Comparison of ENCODE assay signal across 8 cellular contexts in the genomic region with DNA sequence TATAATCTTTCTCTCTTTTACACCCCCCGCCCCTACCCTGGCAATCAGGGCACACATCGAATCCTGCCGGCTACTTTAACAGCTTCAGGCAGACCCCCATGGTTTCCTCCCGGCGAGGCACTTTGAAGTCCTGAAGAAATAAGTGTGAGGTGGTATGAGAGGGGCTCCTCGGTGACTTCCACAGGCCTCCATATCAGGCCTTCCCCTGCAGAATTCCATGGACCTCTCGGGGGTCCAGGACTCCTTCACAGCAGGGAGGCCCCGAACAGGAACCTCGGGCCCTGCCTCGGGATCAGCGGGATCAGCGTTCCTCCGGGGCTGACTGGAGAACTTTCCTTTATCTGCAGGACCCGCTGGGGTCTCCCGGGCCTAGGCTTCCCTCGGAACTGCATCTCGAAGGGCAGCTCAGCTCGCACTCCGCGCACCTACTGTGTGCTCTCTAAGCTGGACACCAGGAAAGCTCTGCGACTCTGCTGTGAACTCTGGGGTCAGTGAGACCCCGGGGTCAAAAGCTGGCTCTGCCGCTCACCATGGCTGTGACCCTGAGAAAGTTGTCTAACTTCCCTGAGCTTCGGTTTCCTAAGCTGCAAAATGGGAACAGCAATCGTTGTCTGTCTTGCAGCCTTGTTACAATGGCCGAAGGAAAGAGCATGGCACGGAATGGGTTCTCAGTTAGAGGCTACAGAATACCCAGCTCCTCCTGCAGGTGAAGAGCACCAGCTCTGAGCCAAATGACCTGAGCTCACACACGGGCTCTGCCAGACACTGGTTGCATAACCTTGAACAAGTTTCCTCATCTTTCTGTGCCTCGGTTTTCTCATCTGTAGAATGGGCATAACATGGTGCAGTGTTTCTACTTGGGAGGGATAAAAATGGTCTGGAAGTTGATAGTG.
DNase-seq lines count a peak whose midpoint lies in the region; ATAC-seq and TF ChIP-seq lines count a peak whose summit lies in the region.

No MANE protein-coding gene starts in this region.

- H3K36me3 ChIP-seq in heart left ventricle: no peaks in the 10 kb centered on the region
- H3K36me3 ChIP-seq in transverse colon: no peaks in the 10 kb centered on the region

- H3K27me3 ChIP-seq in heart left ventricle: no peaks in the 10 kb centered on the region
- H3K27me3 ChIP-seq in transverse colon: no peaks in the 10 kb centered on the region

- TF ChIP-seq POLR2A in heart left ventricle (IDR thresholded peaks at IDR 0.05) (no peak), transverse colon (IDR thresholded peaks at IDR 0.05) (no peak)

- H3K36me3 Mint-ChIP-seq in natural killer cell treated with Interleukin-12 subunit alpha and Interleukin-12 subunit beta and Interleukin-15 and Interleukin-18, amount 100 ng/mL, for 72 hours: no peaks in the 10 kb centered on the region

- peaks cover 25 to 35% of the 10 kb centered on the region in 2 donors for H3K4me1 Mint-ChIP-seq in natural killer cell treated with Interleukin-12 subunit alpha and Interleukin-12 subunit beta and Interleukin-15 and Interleukin-18, amount 100 ng/mL, for 72 hours (ENCODE audit: low read depth in 2 of 2)

- peak overlapping the region in 10 of 12 donors; percentile 6 to 69 (median 46) for H3K27ac ChIP-seq in heart left ventricle
- H3K27ac ChIP-seq in coronary artery: no peak overlapping the region
- H3K27ac ChIP-seq in transverse colon: peak overlapping the region; percentile 56 to 84 (median 78)

- H3K9me3 Mint-ChIP-seq in natural killer cell treated with Interleukin-12 subunit alpha and Interleukin-12 subunit beta and Interleukin-15 and Interleukin-18, amount 100 ng/mL, for 72 hours: no peaks in the 10 kb centered on the region

- peak overlapping the region in 1 of 2 donors; percentile 36 for H3K27ac Mint-ChIP-seq in natural killer cell treated with Interleukin-12 subunit alpha and Interleukin-12 subunit beta and Interleukin-15 and Interleukin-18, amount 100 ng/mL, for 72 hours

- TF ChIP-seq EP300 in transverse colon (IDR thresholded peaks at IDR 0.05; ENCODE audit: low read depth): no peak

- no peaks in the 10 kb centered on the region for H3K27me3 Mint-ChIP-seq in natural killer cell treated with Interleukin-12 subunit alpha and Interleukin-12 subunit beta and Interleukin-15 and Interleukin-18, amount 100 ng/mL, for 72 hours

- peak overlapping the region; percentile 74 for H3K4me3 Mint-ChIP-seq in natural killer cell treated with Interleukin-12 subunit alpha and Interleukin-12 subunit beta and Interleukin-15 and Interleukin-18, amount 100 ng/mL, for 72 hours

- in situ Hi-C loops in transverse colon (cut with MboI; ENCODE audit: low pct_ligation_motif_present in 1 of 4, low pct_unique_long_range_greater_than_20kb in 1 of 4, low sequenced_read_pairs in 3 of 4): no loop called here

- H3K9me3 ChIP-seq in heart left ventricle: no peaks in the 10 kb centered on the region
- no peaks in the 10 kb centered on the region for H3K9me3 ChIP-seq in transverse colon

- H3K4me3 ChIP-seq in heart left ventricle: peak overlapping the region in 7 of 12 donors; percentile 2 to 31 (median 21)
- peak overlapping the region; percentile 28 for H3K4me3 ChIP-seq in coronary artery
- peak overlapping the region in 2 of 4 donors; percentile 2 to 33 for H3K4me3 ChIP-seq in transverse colon

- intact Hi-C loops in heart left ventricle (cut with DNase I) (loop anchor here in 3 of 10 donors (5.0 kb wide), 2 partner anchors 93 to 98 kb away; a partner anchor contains a TSS), cardiac septum (cut with DNase I) (no loop called here), transverse colon (cut with DNase I; ENCODE audit: low total_unique reads) (no loop called here)

- 59 to 66% (median 62%) methylated on average over 19 to 29 of the region's 29 CpGs for WGBS in heart left ventricle, 4 donors
- 35 to 66% methylated on average over 5 to 29 of the region's 29 CpGs for WGBS in transverse colon (ENCODE audit: low coverage in 1 of 2), 2 donors

- TF ChIP-seq CTCF in heart left ventricle (IDR thresholded peaks at IDR 0.05) (no peak), coronary artery (IDR thresholded peaks at IDR 0.05) (no peak), transverse colon (IDR thresholded peaks at IDR 0.05) (no peak)

- H3K4me1 ChIP-seq in heart left ventricle (peaks cover 0 to 34% (median 8%) of the 10 kb centered on the region in 12 donors), transverse colon (peaks cover 6 to 28% (median 24%) of the 10 kb centered on the region in 4 donors)

- peak in 1 of 5 donors; percentile 31 for DNase-seq in heart left ventricle
- no peak for DNase-seq in cardiac septum (ENCODE audit: low spot score)
- peak; percentile 68 for DNase-seq in coronary artery (ENCODE audit: low spot score)
- DNase-seq in natural killer cell treated with Interleukin-12 subunit alpha and Interleukin-12 subunit beta and Interleukin-15 and Interleukin-18, amount 100 ng/mL, for 72 hours (ENCODE audit: low spot score): no peak
- DNase-seq in transverse colon: no peak
- DNase-seq in NCI-H1417 treated with DMSO at 0.1 percent for 48 hours (lab: John Stamatoyannopoulos, UW): no peak
- no peak for DNase-seq in NCI-H2196 (lab: John Stamatoyannopoulos, UW; ENCODE audit: unreplicated experiment)

- ATAC-seq in heart left ventricle (no peak), GM19467 (IDR thresholded peaks at IDR 0.05; ENCODE audit: unreplicated experiment) (no peak)
- no peak for ATAC-seq in natural killer cell treated with Interleukin-12 subunit alpha and Interleukin-12 subunit beta and Interleukin-15 and Interleukin-18, amount 100 ng/mL, for 72 hours

Comparison
In these comparisons a context has a peak if more than half of its experiments do, and no peak if none do; other contexts are left out.
1. H3K27ac ChIP-seq: peak in heart left ventricle (10 of 12) and transverse colon (4 of 4); none in coronary artery (0 of 2).